Comparison of ENCODE assay signal across 8 cellular contexts in the genomic region with DNA sequence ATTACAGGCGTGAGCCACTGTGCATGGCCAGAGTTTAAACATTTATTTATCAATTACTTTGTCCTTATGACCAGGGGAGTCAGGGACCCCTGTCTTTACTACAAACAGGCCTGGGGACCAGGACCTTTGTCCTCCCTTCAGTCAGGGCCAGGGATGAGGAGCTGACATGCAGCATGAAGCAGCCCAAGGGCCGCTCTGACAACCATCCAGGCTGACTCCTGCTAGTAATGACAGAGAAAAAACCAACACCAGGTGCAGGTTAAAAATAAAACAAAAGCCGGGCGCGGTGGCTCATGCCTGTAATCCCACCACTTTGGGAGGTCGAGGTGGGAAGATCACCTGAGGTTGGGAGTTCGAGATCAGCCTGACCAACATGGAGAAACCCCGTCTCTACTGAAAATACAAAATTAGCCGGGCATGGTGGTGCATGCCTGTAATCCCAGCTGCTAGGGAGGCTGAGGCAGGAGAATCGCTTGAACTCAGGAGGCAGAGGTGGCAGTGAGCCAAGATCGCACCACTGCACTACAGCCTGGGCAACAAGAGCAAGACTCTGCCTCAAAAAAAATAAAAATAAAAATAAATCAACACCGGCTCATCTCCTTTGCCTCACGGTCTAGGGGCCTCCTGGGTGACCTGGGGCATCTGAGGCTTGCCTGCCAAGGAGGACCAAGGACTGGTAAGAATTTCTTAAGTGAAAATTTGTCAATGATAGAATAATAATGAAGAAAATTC. TPM values are rescaled to one million over a fixed set of nuclear protein-coding genes. Genes with fewer than 3 reads are reported as not detected.
DNase-seq lines count a peak whose midpoint lies in the region; ATAC-seq and TF ChIP-seq lines count a peak whose summit lies in the region.
"Not testable (repeated sequence)": the region's sequence is repeated elsewhere in the genome, so short reads cannot be mapped to it uniquely, and the experiment has no call there.

No MANE protein-coding gene starts in this region.

- not testable (repeated sequence) for ATAC-seq in T-helper 17 cell
- peak; percentile 11 for ATAC-seq in left ventricle myocardium superior

- not testable (repeated sequence) for H3K27me3 Mint-ChIP-seq in T-helper 17 cell; glutamatergic neuron (ENCODE audit: unreplicated experiment); type B pancreatic cell

- not testable (repeated sequence) for H3K4me3 Mint-ChIP-seq in T-helper 17 cell, type B pancreatic cell
- H3K4me3 Mint-ChIP-seq in glutamatergic neuron (ENCODE audit: unreplicated experiment) = peak overlapping the region; percentile 72

- H3K27me3 ChIP-seq in BLaER1 treated with 17β-estradiol and CSF1 and Interleukin-3, amounts not matched to agents 10 nM and 100 nM = peaks cover 0 to 99% (median 0%) of the 10 kb centered on the region in 11 experiments; a peak in 7 of 22 replicates
- H3K27me3 ChIP-seq in adrenal gland, sigmoid colon: not testable (repeated sequence)

- intact Hi-C loops in adrenal gland (cut with DNase I); left ventricle myocardium superior (cut with micrococcal nuclease): not testable (repeated sequence)
- intact Hi-C loops in sigmoid colon (cut with DNase I) = loop anchor here (5.0 kb wide), 1 partner anchor 46 kb away; the partner anchor contains the start of gene C16orf95

- H3K27ac ChIP-seq in BLaER1 treated with 17β-estradiol and CSF1 and Interleukin-3, amounts not matched to agents 10 nM and 100 nM = 0 out of 22 replicates have a peak overlapping the region, but pooled peaks of 1 of the 11 experiments have one; percentile 64
- H3K27ac ChIP-seq in adrenal gland (peak overlapping the region in 4 of 5 donors; percentile 64 to 92 (median 77)), sigmoid colon (peak overlapping the region; percentile 76 to 89 (median 86))

- H3K4me1 Mint-ChIP-seq in T-helper 17 cell (peaks cover 22% of the 10 kb centered on the region), glutamatergic neuron (ENCODE audit: low read depth, unreplicated experiment) (peaks cover 31% of the 10 kb centered on the region), type B pancreatic cell (ENCODE audit: unreplicated experiment) (peaks cover 17% of the 10 kb centered on the region)

- TF ChIP-seq CTCF in adrenal gland (IDR thresholded peaks at IDR 0.05); glutamatergic neuron (IDR thresholded peaks at IDR 0.05; ENCODE audit: partially characterized antibody, unreplicated experiment); sigmoid colon (IDR thresholded peaks at IDR 0.05); type B pancreatic cell (conservative IDR thresholded peaks at IDR 0.05): not testable (repeated sequence)

- peaks cover 49 to 83% (median 62%) of the 10 kb centered on the region in 11 experiments for H3K36me3 ChIP-seq in BLaER1 treated with 17β-estradiol and CSF1 and Interleukin-3, amounts not matched to agents 10 nM and 100 nM
- H3K36me3 ChIP-seq in adrenal gland (replicated peaks in 1 of 2) (peaks cover 0 to 35% of the 10 kb centered on the region in 2 donors), sigmoid colon (peaks cover 18 to 52% (median 26%) of the 10 kb centered on the region in 4 donors)

- H3K36me3 Mint-ChIP-seq in T-helper 17 cell (ENCODE audit: low read depth); glutamatergic neuron (ENCODE audit: unreplicated experiment): not testable (repeated sequence)
- peaks cover 15% of the 10 kb centered on the region for H3K36me3 Mint-ChIP-seq in type B pancreatic cell

- not testable (repeated sequence) for H3K9me3 Mint-ChIP-seq in glutamatergic neuron (ENCODE audit: unreplicated experiment); type B pancreatic cell

- not testable (repeated sequence) for H3K4me3 ChIP-seq in BLaER1 treated with 17β-estradiol and CSF1 and Interleukin-3, amounts not matched to agents 10 nM and 100 nM; adrenal gland
- H3K4me3 ChIP-seq in sigmoid colon = peak overlapping the region in 1 of 4 donors; percentile 26

- not testable (repeated sequence) for TF ChIP-seq POLR2A in adrenal gland (IDR thresholded peaks at IDR 0.05); sigmoid colon (IDR thresholded peaks at IDR 0.05)

- H3K9me3 ChIP-seq in BLaER1 treated with 17β-estradiol and CSF1 and Interleukin-3, amounts not matched to agents 10 nM and 100 nM (replicated peaks in 1 of 11); T-helper 17 cell (ENCODE audit: control insufficient read depth, low read length, poor library complexity, severe bottlenecking); adrenal gland (replicated peaks in 1 of 3); sigmoid colon: not testable (repeated sequence)

- peak overlapping the region in 7 of 11 experiments; percentile 88 to 97 (median 92); a peak in 12 of 22 replicates for H3K4me2 ChIP-seq in BLaER1 treated with 17β-estradiol and CSF1 and Interleukin-3, amounts not matched to agents 10 nM and 100 nM

- H3K27ac Mint-ChIP-seq in T-helper 17 cell (peak overlapping the region; percentile 69), glutamatergic neuron (ENCODE audit: unreplicated experiment) (peak overlapping the region; percentile 91), type B pancreatic cell (peak overlapping the region; percentile 30)

- peak overlapping the region in 3 of 11 experiments; percentile 55 to 65 (median 62); a peak in 2 of 22 replicates for H3K9ac ChIP-seq in BLaER1 treated with 17β-estradiol and CSF1 and Interleukin-3, amounts not matched to agents 10 nM and 100 nM

- not testable (repeated sequence) for DNase-seq in T-helper 17 cell; glutamatergic neuron; left ventricle myocardium superior; sigmoid colon; type B pancreatic cell (ENCODE audit: extremely low spot score, unreplicated experiment)
- peak in 1 of 7 donors; percentile 70 for DNase-seq in adrenal gland
- peak; percentile 80 for DNase-seq in myocyte (ENCODE audit: low read depth)

- 77 to 82% (median 81%) methylated on average over 11 to 13 of the region's 13 CpGs for WGBS in adrenal gland, 4 donors
- 94 to 97% methylated on average over 13 of the region's 13 CpGs for WGBS in sigmoid colon, 2 donors

- H4K20me1 ChIP-seq in BLaER1 treated with 17β-estradiol and CSF1 and Interleukin-3, amounts not matched to agents 10 nM and 100 nM = peaks cover 94 to 100% (median 100%) of the 10 kb centered on the region in 11 experiments

- TF ChIP-seq EP300 in sigmoid colon (IDR thresholded peaks at IDR 0.05) = not testable (repeated sequence)

- H3K4me1 ChIP-seq in BLaER1 treated with 17β-estradiol and CSF1 and Interleukin-3, amounts not matched to agents 10 nM and 100 nM = peaks cover 15 to 51% (median 36%) of the 10 kb centered on the region in 10 experiments
- H3K4me1 ChIP-seq in adrenal gland (replicated peaks in 1 of 2) (peaks cover 15 to 37% of the 10 kb centered on the region in 2 donors), sigmoid colon (peaks cover 0 to 39% (median 35%) of the 10 kb centered on the region in 4 donors)

RNA-seq across cellular contexts. Expression of gene FBXO31, which starts 20.6 kb away (rescaled TPM):
- total RNA-seq in T-helper 17 cell = 10 to 100 TPM; 32.7 to 41.7 TPM
- 100 to 1,000 TPM in 1 of 8 donors, 10 to 100 TPM in 7; 41.4 to 106 (median 76.5) TPM for total RNA-seq in adrenal gland
- polyA plus RNA-seq in adrenal gland = 10 to 100 TPM; 22.9 to 31.1 (median 24.9) TPM
- total RNA-seq in glutamatergic neuron (ENCODE audit: unreplicated experiment) = 66.7 TPM
- 71.7 TPM for total RNA-seq in left ventricle myocardium superior
- total RNA-seq in myocyte = 37.4 and 38.9 TPM in 2 replicates
- polyA plus RNA-seq in myocyte (2012) = 28.2 TPM
- total RNA-seq in sigmoid colon = 100 to 1,000 TPM in 2 of 4 donors, 10 to 100 TPM in 2; 86.7 to 120 (median 98.4) TPM
- 10 to 100 TPM; 15.0 to 40.0 (median 16.2) TPM for polyA plus RNA-seq in sigmoid colon
- total RNA-seq in type B pancreatic cell (ENCODE audit: low replicate concordance) = 26.5 and 35.1 TPM in 2 replicates

RNA-seq across cellular contexts. Expression of gene MAP1LC3B, which starts 29.1 kb away (rescaled TPM):
- total RNA-seq in T-helper 17 cell (100 to 1,000 TPM in 1 of 2 donors, 10 to 100 TPM in 1; 90.6 to 102 TPM), adrenal gland (100 to 1,000 TPM in 1 of 8 donors, 10 to 100 TPM in 7; 45.7 to 116 (median 73.2) TPM), glutamatergic neuron (ENCODE audit: unreplicated experiment) (297 TPM), left ventricle myocardium superior (134 TPM), myocyte (41.1 and 41.2 TPM in 2 replicates), sigmoid colon (10 to 100 TPM; 50.0 to 62.6 (median 62.2) TPM), type B pancreatic cell (ENCODE audit: low replicate concordance) (44.4 and 58.5 TPM in 2 replicates)
- polyA plus RNA-seq in adrenal gland (100 to 1,000 TPM in 1 of 3 donors, 10 to 100 TPM in 2; 43.3 to 100 (median 50.9) TPM), sigmoid colon (100 to 1,000 TPM in 1 of 3 donors, 10 to 100 TPM in 2; 48.0 to 137 (median 76.3) TPM)
- polyA plus RNA-seq in myocyte (2012) = 155 TPM

RNA-seq across cellular contexts. Expression of gene C16orf95, which starts 45.8 kb away (rescaled TPM):
- total RNA-seq in T-helper 17 cell (1 to 10 TPM; 2.0 to 2.6 TPM), adrenal gland (1 to 10 TPM in 6 of 8 donors, under 1 TPM in 2; 0.67 to 9.9 (median 4.9) TPM), glutamatergic neuron (ENCODE audit: unreplicated experiment) (9.2 TPM), left ventricle myocardium superior (2.6 TPM), myocyte (2.9 and 4.4 TPM in 2 replicates), sigmoid colon (1 to 10 TPM in 2 of 4 donors, under 1 TPM in 1, not detected in 1; 0.36 to 1.9 (median 1.2) TPM), type B pancreatic cell (ENCODE audit: low replicate concordance) (3.0 and 6.3 TPM in 2 replicates)
- polyA plus RNA-seq in adrenal gland (1 to 10 TPM; 2.5 to 7.8 (median 7.1) TPM), sigmoid colon (1 to 10 TPM; 2.5 to 6.6 (median 4.3) TPM)
- 7.0 TPM for polyA plus RNA-seq in myocyte (2012)

Comparison
In these comparisons a context has a peak if more than half of its experiments do, and no peak if none do; other contexts are left out.
1. H3K27ac Mint-ChIP-seq: peak in every context shown above with its lines; median percentile 91 in glutamatergic neuron; 69 in T-helper 17 cell; 30 in type B pancreatic cell.